Comparison of ENCODE assay signal across 15 cellular contexts in the genomic region with DNA sequence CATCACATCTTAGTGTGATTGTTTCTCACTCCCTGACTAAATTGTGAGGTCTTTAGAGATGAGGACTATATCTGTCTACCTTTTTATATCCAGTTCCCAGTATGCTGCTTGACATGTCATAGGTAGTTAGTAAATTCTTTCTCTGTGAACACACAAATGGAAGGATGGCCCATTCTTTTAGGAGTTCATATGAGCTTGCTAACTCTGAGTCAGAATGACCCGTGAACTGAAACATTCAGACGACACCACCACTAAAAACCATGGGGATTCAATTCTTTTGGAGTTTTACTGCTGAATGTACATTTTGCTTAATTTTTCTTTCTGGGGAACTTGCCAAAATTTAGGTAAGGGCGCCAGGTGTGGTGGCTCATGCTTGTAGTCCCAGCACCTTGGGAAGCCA. TPM values are rescaled to one million over a fixed set of nuclear protein-coding genes. Genes with fewer than 3 reads are reported as not detected.
DNase-seq lines count a peak whose midpoint lies in the region; ATAC-seq and TF ChIP-seq lines count a peak whose summit lies in the region.
"Had no signal": no experiment of that assay in that cellular context is flagged by ENCODE, and none has a peak within 500 bp of the region (broad histone marks: within the 10 kb centered on the region; RNA-seq: fewer than 3 reads in every experiment).

No MANE protein-coding gene starts in this region.

- H2AFZ ChIP-seq in PC-3 (ENCODE audit: low read length) (no peak overlapping the region), osteoblast (ENCODE audit: low read length) (no peak overlapping the region), PC-9 (no peak overlapping the region)

- POLR2A ChIA-PET in PC-3 (lab: Charles Lee; ENCODE audit: unreplicated experiment): no interaction called here
- POLR2A ChIA-PET in PC-9 (lab: Charles Lee; ENCODE audit: unreplicated experiment): no interaction called here

- no peak for TF ChIP-seq CTCF in PC-3 (conservative IDR thresholded peaks at IDR 0.05; ENCODE audit: low read depth, low read length)
- TF ChIP-seq CTCF in osteoblast (IDR thresholded peaks at IDR 0.05; ENCODE audit: extremely low read depth, low read depth, low read length): no peak
- TF ChIP-seq CTCF in PC-9 (conservative IDR thresholded peaks at IDR 0.05): no peak

- no peak for DNase-seq in activated naive CD8-positive, alpha-beta T cell treated with anti-CD3 and anti-CD28 coated beads for 36 hours
- DNase-seq in PC-3 (peak; percentile 27), epithelial cell of prostate (ENCODE audit: low read depth, low spot score) (no peak), osteoblast (ENCODE audit: insufficient read length, low spot score, missing footprints) (no peak), NOMO-1 treated with DMSO at 0.1 percent for 48 hours (lab: John Stamatoyannopoulos, UW; ENCODE audit: unreplicated experiment) (no peak), PC-9 (no peak)
- DNase-seq: H9, KG1, NCI-H1105 treated with DMSO at 0.1 percent for 48 hours, NCI-H1694, NCI-H2171 had no signal

- H3K9me3 Mint-ChIP-seq in activated naive CD8-positive, alpha-beta T cell (ENCODE audit: low read depth): no peaks in the 10 kb centered on the region
- H3K9me3 Mint-ChIP-seq in activated naive CD8-positive, alpha-beta T cell treated with anti-CD3 and anti-CD28 coated beads for 36 hours: no peaks in the 10 kb centered on the region

- no peaks in the 10 kb centered on the region for H3F3A ChIP-seq in PC-3 (ENCODE audit: low read length, unreplicated experiment)
- no peaks in the 10 kb centered on the region for H3F3A ChIP-seq in PC-9 (ENCODE audit: insufficient read depth, low read depth)

- CTCF ChIA-PET in PC-3 (lab: Charles Lee): interaction anchor here (0.5 kb wide), 1 partner anchor 135 kb away, joined by 4 read pairs; no protein-coding TSS in a partner anchor
- CTCF ChIA-PET in PC-9 (lab: Charles Lee): interaction anchor here (0.7 kb wide), 1 partner anchor 264 kb away, joined by 8 read pairs; no protein-coding TSS in a partner anchor

- H3K9me2 ChIP-seq in PC-3 (replicated peaks; ENCODE audit: low read length) (no peaks in the 10 kb centered on the region), PC-9 (ENCODE audit: insufficient read depth) (no peaks in the 10 kb centered on the region)

- ATAC-seq in PC-3 (no peak), HG02588 (IDR thresholded peaks at IDR 0.05; ENCODE audit: unreplicated experiment) (no peak)

- H3K4me1 Mint-ChIP-seq in activated naive CD8-positive, alpha-beta T cell (ENCODE audit: low read depth): peaks cover 22% of the 10 kb centered on the region
- peaks cover 30% of the 10 kb centered on the region for H3K4me1 Mint-ChIP-seq in activated naive CD8-positive, alpha-beta T cell treated with anti-CD3 and anti-CD28 coated beads for 36 hours
- H3K4me1 Mint-ChIP-seq: H9 had no signal

- H3K4me2 ChIP-seq in PC-3 (ENCODE audit: low read length): no peak overlapping the region
- no peak overlapping the region for H3K4me2 ChIP-seq in osteoblast (ENCODE audit: insufficient read depth, low read length)
- H3K4me2 ChIP-seq in PC-9: no peak overlapping the region

- H3K79me2 ChIP-seq in PC-3 (ENCODE audit: low read length) (peaks cover 7% of the 10 kb centered on the region; the same call in 1 of the 2 replicates), osteoblast (ENCODE audit: insufficient read depth, low read length) (no peaks in the 10 kb centered on the region), PC-9 (ENCODE audit: low read depth) (no peaks in the 10 kb centered on the region)

- H3K9me3 ChIP-seq in PC-3 (ENCODE audit: low read length) (no peaks in the 10 kb centered on the region), osteoblast (ENCODE audit: low read depth, low read length) (no peaks in the 10 kb centered on the region), PC-9 (ENCODE audit: insufficient read depth, low read depth) (no peaks in the 10 kb centered on the region)

- intact Hi-C loops in PC-3 (cut with micrococcal nuclease) (no loop called here), PC-9 (cut with micrococcal nuclease; ENCODE audit: unreplicated experiment) (loop anchor here (5.0 kb wide), 1 partner anchor 241 kb away; no protein-coding TSS in a partner anchor)

- H3K36me3 ChIP-seq in PC-3 (ENCODE audit: low read depth, low read length): peaks cover 29% of the 10 kb centered on the region
- peaks cover 33% of the 10 kb centered on the region for H3K36me3 ChIP-seq in osteoblast (ENCODE audit: insufficient read depth, low read length)
- peaks cover 17% of the 10 kb centered on the region for H3K36me3 ChIP-seq in PC-9 (ENCODE audit: low read depth)

- no peak overlapping the region for H3K4me3 Mint-ChIP-seq in activated naive CD8-positive, alpha-beta T cell
- no peak overlapping the region for H3K4me3 Mint-ChIP-seq in activated naive CD8-positive, alpha-beta T cell treated with anti-CD3 and anti-CD28 coated beads for 36 hours
- H3K4me3 Mint-ChIP-seq: CD14-positive monocyte, H9 had no signal

- no peaks in the 10 kb centered on the region for H3K27me3 Mint-ChIP-seq in activated naive CD8-positive, alpha-beta T cell
- H3K27me3 Mint-ChIP-seq in activated naive CD8-positive, alpha-beta T cell treated with anti-CD3 and anti-CD28 coated beads for 36 hours: no peaks in the 10 kb centered on the region

- H4K20me1 ChIP-seq in PC-3 (ENCODE audit: low read length) (no peaks in the 10 kb centered on the region), osteoblast (ENCODE audit: insufficient read depth, low read length) (no peaks in the 10 kb centered on the region), PC-9 (ENCODE audit: insufficient read depth) (no peaks in the 10 kb centered on the region)

- H3K27ac Mint-ChIP-seq in activated naive CD8-positive, alpha-beta T cell: peak overlapping the region; percentile 78
- no peak overlapping the region for H3K27ac Mint-ChIP-seq in activated naive CD8-positive, alpha-beta T cell treated with anti-CD3 and anti-CD28 coated beads for 36 hours
- H3K27ac Mint-ChIP-seq: H9 had no signal

- H3K27me3 ChIP-seq in PC-3 (ENCODE audit: low read length) (no peaks in the 10 kb centered on the region), osteoblast (ENCODE audit: insufficient read depth, low read length) (no peaks in the 10 kb centered on the region), PC-9 (ENCODE audit: insufficient read depth, low read depth) (no peaks in the 10 kb centered on the region)

- H3K27ac ChIP-seq in PC-3 (ENCODE audit: low read length): peak overlapping the region; percentile 38; the same call in 1 of the 2 replicates
- peak overlapping the region; percentile 53 for H3K27ac ChIP-seq in epithelial cell of prostate
- peak overlapping the region; percentile 16 for H3K27ac ChIP-seq in osteoblast (ENCODE audit: low read depth, low read length)
- no peak overlapping the region for H3K27ac ChIP-seq in PC-9
- H3K27ac ChIP-seq: HL-60 had no signal

- BruUV-seq in PC-3 (replicated peaks; lab: Mats Ljungman, UMichigan) (no TSS peak), PC-9 (replicated peaks; lab: Mats Ljungman, UMichigan) (no TSS peak)

- no peaks in the 10 kb centered on the region for H3K36me3 Mint-ChIP-seq in activated naive CD8-positive, alpha-beta T cell
- peaks cover 12% of the 10 kb centered on the region for H3K36me3 Mint-ChIP-seq in activated naive CD8-positive, alpha-beta T cell treated with anti-CD3 and anti-CD28 coated beads for 36 hours

- no peak overlapping the region for H3K9ac ChIP-seq in PC-3 (ENCODE audit: low read length)

- H3K4me3 ChIP-seq in PC-3 (ENCODE audit: low read length) (no peak overlapping the region), osteoblast (ENCODE audit: insufficient read depth, low read length) (no peak overlapping the region), PC-9 (no peak overlapping the region)

- H3K4me1 ChIP-seq in PC-3 (ENCODE audit: insufficient read depth, low read length): peaks cover 26% of the 10 kb centered on the region
- peaks cover 3% of the 10 kb centered on the region for H3K4me1 ChIP-seq in osteoblast (ENCODE audit: insufficient read depth, low read length)
- H3K4me1 ChIP-seq in PC-9 (replicated peaks; ENCODE audit: insufficient read depth): no peaks in the 10 kb centered on the region

RNA-seq across cellular contexts. Expression of gene OFD1, which starts 13.9 kb away (rescaled TPM):
- 10 to 100 TPM; 27.4 to 29.0 TPM for total RNA-seq in activated naive CD8-positive, alpha-beta T cell treated with anti-CD3 and anti-CD28 coated beads for 36 hours
- total RNA-seq in PC-3 (2014; rRNA removed) (14.4 and 16.7 TPM in 2 replicates), osteoblast (15.9 and 19.2 TPM in 2 replicates), PC-9 (2021) (31.6 and 35.6 TPM in 2 replicates)

RNA-seq across cellular contexts. Expression of gene TRAPPC2, which starts 14.1 kb away (rescaled TPM):
- total RNA-seq in activated naive CD8-positive, alpha-beta T cell treated with anti-CD3 and anti-CD28 coated beads for 36 hours: 10 to 100 TPM; 15.8 to 16.6 TPM
- total RNA-seq in PC-3 (2014; rRNA removed) (7.9 and 8.6 TPM in 2 replicates), osteoblast (11.8 and 23.5 TPM in 2 replicates), PC-9 (2021) (18.5 and 23.6 TPM in 2 replicates)

RNA-seq across cellular contexts. Expression of gene RAB9A, which starts 59.6 kb away (rescaled TPM):
- total RNA-seq in activated naive CD8-positive, alpha-beta T cell treated with anti-CD3 and anti-CD28 coated beads for 36 hours: 10 to 100 TPM; 33.8 to 36.4 TPM
- total RNA-seq in PC-3 (2014; rRNA removed): 21.0 and 29.5 TPM in 2 replicates
- 58.9 and 63.0 TPM in 2 replicates for total RNA-seq in osteoblast
- total RNA-seq in PC-9 (2021): 26.7 and 30.7 TPM in 2 replicates
